In genomic region chr3:196275126-196275525, GRCh38 we compare ENCODE assay signal across 13 cellular contexts. TPM values are rescaled to one million over a fixed set of nuclear protein-coding genes. Genes with fewer than 3 reads are reported as not detected.
DNase-seq lines count a peak whose midpoint lies in the region; ATAC-seq, FAIRE-seq and TF ChIP-seq lines count a peak whose summit lies in the region.
"Had no signal": no experiment of that assay in that cellular context is flagged by ENCODE, and none has a peak within 500 bp of the region (broad histone marks: within the 10 kb centered on the region; RNA-seq: fewer than 3 reads in every experiment).

No MANE protein-coding gene starts in this region.

- peak overlapping the region; percentile 36 for H3K4me3 ChIP-seq in CD8-positive, alpha-beta memory T cell (ENCODE audit: low read length)
- no peak overlapping the region for H3K4me3 ChIP-seq in keratinocyte (ENCODE audit: control insufficient read depth in 2 of 3, extremely low read depth in 1 of 3, insufficient read depth in 2 of 3, low read depth in 1 of 3, low read length in 3 of 3)
- no peak overlapping the region for H3K4me3 ChIP-seq in uterus
- H3K4me3 ChIP-seq: BLaER1 had no signal

- H3K27ac ChIP-seq in CD8-positive, alpha-beta memory T cell (ENCODE audit: low read depth, low read length): peak overlapping the region; percentile 57
- H3K27ac ChIP-seq in keratinocyte (ENCODE audit: control insufficient read depth, insufficient read depth, low read length): peak overlapping the region; percentile 29
- H3K27ac ChIP-seq in uterus: no peak overlapping the region
- H3K27ac ChIP-seq: BLaER1 had no signal

- no peaks in the 10 kb centered on the region for H3K27me3 Mint-ChIP-seq in CD8-positive, alpha-beta memory T cell

- H4K20me1 ChIP-seq in keratinocyte (ENCODE audit: control insufficient read depth, extremely low read depth, insufficient read depth, low read length): no peaks in the 10 kb centered on the region
- H4K20me1 ChIP-seq: BLaER1 had no signal

- ATAC-seq in HG03139 (IDR thresholded peaks at IDR 0.05; ENCODE audit: unreplicated experiment): peak; percentile 17
- ATAC-seq in activated naive CD4-positive, alpha-beta T cell treated with anti-CD3 and anti-CD28 coated beads, Interleukin-2, amount 50 U/mL, for 72 hours: no peak
- no peak for ATAC-seq in HG03175 (IDR thresholded peaks at IDR 0.05; ENCODE audit: unreplicated experiment)
- ATAC-seq in HG03280 (IDR thresholded peaks at IDR 0.05; ENCODE audit: unreplicated experiment): no peak
- ATAC-seq in GM19023 (IDR thresholded peaks at IDR 0.05; ENCODE audit: unreplicated experiment): no peak

- peak overlapping the region; percentile 88 to 99 (median 94) for H3K27ac Mint-ChIP-seq in CD8-positive, alpha-beta memory T cell
- peak overlapping the region; percentile 94 to 98 for H3K27ac Mint-ChIP-seq in activated naive CD4-positive, alpha-beta T cell treated with anti-CD3 and anti-CD28 coated beads, Interleukin-2, amount 50 U/mL, for 72 hours

- TF ChIP-seq CTCF in keratinocyte (optimal IDR thresholded peaks at IDR 0.05 in 1 of 3, IDR thresholded peaks at IDR 0.05 in 1 of 3, conservative IDR thresholded peaks at IDR 0.05 in 1 of 3; ENCODE audit: extremely low read depth in 1 of 3, insufficient read depth in 2 of 3, low read length in 3 of 3): no peak
- TF ChIP-seq CTCF in uterus (IDR thresholded peaks at IDR 0.05): no peak

- FAIRE-seq in keratinocyte (lab: Jason Lieb, UNC): no peak

- peak overlapping the region; percentile 52 to 93 (median 86) for H3K4me3 Mint-ChIP-seq in CD8-positive, alpha-beta memory T cell

- peaks cover 31% of the 10 kb centered on the region for H3K4me1 ChIP-seq in CD8-positive, alpha-beta memory T cell (ENCODE audit: insufficient read depth, low read length)
- peaks cover 25% of the 10 kb centered on the region for H3K4me1 ChIP-seq in keratinocyte (ENCODE audit: control insufficient read depth, extremely low read depth, insufficient read depth, low read length)
- H3K4me1 ChIP-seq in uterus: no peaks in the 10 kb centered on the region

- POLR2A ChIA-PET in CD8-positive, alpha-beta memory T cell (lab: Charles Lee): interaction anchor here (0.7 to 1.0 kb wide), 2 partner anchors 12 to 228 kb away, joined by 3 read pairs; partner anchors contain the start of gene PCYT1A

- H3K27me3 ChIP-seq in CD8-positive, alpha-beta memory T cell (ENCODE audit: insufficient read depth, low read length, poor library complexity, severe bottlenecking): no peaks in the 10 kb centered on the region
- H3K27me3 ChIP-seq in keratinocyte (ENCODE audit: control insufficient read depth, extremely low read depth, insufficient read depth, low read length): no peaks in the 10 kb centered on the region
- no peaks in the 10 kb centered on the region for H3K27me3 ChIP-seq in uterus
- H3K27me3 ChIP-seq: BLaER1 had no signal

- H2AFZ ChIP-seq in keratinocyte (ENCODE audit: control insufficient read depth, low read length): no peak overlapping the region

- dilution Hi-C loops in keratinocyte (cut with MboI; ENCODE audit: extremely low pct_ligation_motif_present, low sequenced_read_pairs): no loop called here

- H3K36me3 ChIP-seq in CD8-positive, alpha-beta memory T cell (ENCODE audit: insufficient read depth, low read length): peaks cover 4% of the 10 kb centered on the region
- H3K36me3 ChIP-seq in keratinocyte (ENCODE audit: control insufficient read depth in 2 of 2, extremely low read depth in 1 of 2, insufficient read depth in 2 of 2, low read length in 2 of 2) (peaks cover 16 to 20% of the 10 kb centered on the region in 2 experiments), uterus (no peaks in the 10 kb centered on the region)

- H3K9me3 Mint-ChIP-seq in CD8-positive, alpha-beta memory T cell: no peaks in the 10 kb centered on the region
- H3K9me3 Mint-ChIP-seq in activated naive CD4-positive, alpha-beta T cell treated with anti-CD3 and anti-CD28 coated beads, Interleukin-2, amount 50 U/mL, for 72 hours: no peaks in the 10 kb centered on the region

- peaks cover under 1 to 15% (median 8%) of the 10 kb centered on the region in 3 donors for H3K36me3 Mint-ChIP-seq in CD8-positive, alpha-beta memory T cell
- peaks cover 14 to 38% of the 10 kb centered on the region in 2 donors for H3K36me3 Mint-ChIP-seq in activated naive CD4-positive, alpha-beta T cell treated with anti-CD3 and anti-CD28 coated beads, Interleukin-2, amount 50 U/mL, for 72 hours

- H3K79me2 ChIP-seq in keratinocyte (ENCODE audit: control insufficient read depth, insufficient read depth, low read length): peaks cover 73% of the 10 kb centered on the region

- CTCF ChIA-PET in CD8-positive, alpha-beta memory T cell (lab: Charles Lee): interaction anchor here (0.5 to 2.7 kb wide), 2 partner anchors 22 to 183 kb away, joined by 3 to 8 read pairs; no protein-coding TSS in a partner anchor

- no peaks in the 10 kb centered on the region for H3K9me1 ChIP-seq in keratinocyte (ENCODE audit: control insufficient read depth, extremely low read depth, insufficient read depth, low read length)

- DNase-seq in CD8-positive, alpha-beta memory T cell: no peak
- DNase-seq in activated naive CD4-positive, alpha-beta T cell treated with anti-CD3 and anti-CD28 coated beads, Interleukin-2, amount 50 U/mL, for 72 hours (ENCODE audit: low spot score in 2 of 2): no peak
- no peak for DNase-seq in keratinocyte (ENCODE audit: low read depth, low spot score)
- DNase-seq in uterus: no peak
- DNase-seq: GF-D8, NCI-H526, occipital lobe had no signal

- H3K9me3 ChIP-seq in CD8-positive, alpha-beta memory T cell (ENCODE audit: low read length): no peaks in the 10 kb centered on the region
- no peaks in the 10 kb centered on the region for H3K9me3 ChIP-seq in keratinocyte (ENCODE audit: control insufficient read depth, low read depth, low read length)
- no peaks in the 10 kb centered on the region for H3K9me3 ChIP-seq in uterus

- peak overlapping the region; percentile 72 for H3K4me2 ChIP-seq in keratinocyte (ENCODE audit: control insufficient read depth, extremely low read depth, insufficient read depth, low read depth, low read length)
- H3K4me2 ChIP-seq: BLaER1 had no signal

- intact Hi-C loops in uterus (cut with DNase I; ENCODE audit: low total_unique reads): no loop called here

- H3K4me1 Mint-ChIP-seq in CD8-positive, alpha-beta memory T cell: peaks cover 34 to 53% (median 47%) of the 10 kb centered on the region in 3 donors

- TF ChIP-seq POLR2A in uterus (IDR thresholded peaks at IDR 0.05): no peak

- no peak overlapping the region for H3K9ac ChIP-seq in keratinocyte (ENCODE audit: control insufficient read depth, extremely low read depth, insufficient read depth, low read length)
- H3K9ac ChIP-seq: BLaER1 had no signal

RNA-seq across cellular contexts. Expression of gene PCYT1A, which starts 12.4 kb away (rescaled TPM):
- 10 to 100 TPM; 60.1 to 61.0 TPM for total RNA-seq in CD8-positive, alpha-beta memory T cell
- 20.0 TPM for polyA plus RNA-seq in CD8-positive, alpha-beta memory T cell
- total RNA-seq in activated naive CD4-positive, alpha-beta T cell treated with anti-CD3 and anti-CD28 coated beads, Interleukin-2, amount 50 U/mL, for 72 hours: 10 to 100 TPM; 28.1 to 40.3 TPM
- polyA plus RNA-seq in keratinocyte: 108 to 145 TPM (median 119 TPM) in 3 replicates
- 72.9 TPM for polyA plus RNA-seq in keratinocyte (2011; ENCODE audit: low read depth)
- polyA plus RNA-seq in keratinocyte (2011; cell fraction: cytosol; rRNA removed): 101 and 126 TPM in 2 replicates
- 233 and 241 TPM in 2 replicates for polyA plus RNA-seq in keratinocyte (2011; cell fraction: nucleus; rRNA removed)
- 60.2 and 92.5 TPM in 2 replicates for polyA plus RNA-seq in keratinocyte (2012; ENCODE audit: low replicate concordance)
- 216 to 407 TPM (median 290 TPM) in 3 replicates for polyA minus RNA-seq in keratinocyte
- 141 TPM for polyA minus RNA-seq in keratinocyte (2011; cell fraction: cytosol; rRNA and poly(A)+ RNA removed)
- polyA minus RNA-seq in keratinocyte (2011; cell fraction: nucleus; rRNA and poly(A)+ RNA removed): 208 and 271 TPM in 2 replicates
- 100 to 1,000 TPM in 1 of 4 donors, 10 to 100 TPM in 3; 36.5 to 275 (median 56.0) TPM for total RNA-seq in uterus

RNA-seq across cellular contexts. Expression of gene DYNLT2B, which starts 42.9 kb away (rescaled TPM):
- 10 to 100 TPM in 1 of 2 experiments, 1 to 10 TPM in 1; 8.6 to 10.7 TPM for total RNA-seq in CD8-positive, alpha-beta memory T cell
- 10.9 TPM for polyA plus RNA-seq in CD8-positive, alpha-beta memory T cell
- 10 to 100 TPM in 1 of 2 donors, 1 to 10 TPM in 1; 7.4 to 13.1 TPM for total RNA-seq in activated naive CD4-positive, alpha-beta T cell treated with anti-CD3 and anti-CD28 coated beads, Interleukin-2, amount 50 U/mL, for 72 hours
- polyA plus RNA-seq in keratinocyte: 24.5 to 40.0 TPM (median 31.1 TPM) in 3 replicates
- 31.4 TPM for polyA plus RNA-seq in keratinocyte (2011; ENCODE audit: low read depth)
- 29.7 and 35.9 TPM in 2 replicates for polyA plus RNA-seq in keratinocyte (2011; cell fraction: cytosol; rRNA removed)
- 16.5 and 18.7 TPM in 2 replicates for polyA plus RNA-seq in keratinocyte (2011; cell fraction: nucleus; rRNA removed)
- polyA plus RNA-seq in keratinocyte (2012; ENCODE audit: low replicate concordance): 33.9 and 43.1 TPM in 2 replicates
- polyA minus RNA-seq in keratinocyte: 1.9 to 4.8 TPM (median 3.3 TPM) in 3 replicates
- polyA minus RNA-seq in keratinocyte (2011; cell fraction: cytosol; rRNA and poly(A)+ RNA removed): 10.6 TPM
- 3.7 and 6.6 TPM in 2 replicates for polyA minus RNA-seq in keratinocyte (2011; cell fraction: nucleus; rRNA and poly(A)+ RNA removed)
- 10 to 100 TPM in 1 of 4 donors, 1 to 10 TPM in 2, not detected in 1; 1.3 to 12.0 (median 7.3) TPM for total RNA-seq in uterus

RNA-seq across cellular contexts. Expression of gene SLC51A, which starts 58.8 kb away (rescaled TPM):
- total RNA-seq in CD8-positive, alpha-beta memory T cell: not detected
- 1.1 TPM for polyA plus RNA-seq in CD8-positive, alpha-beta memory T cell
- not detected for total RNA-seq in activated naive CD4-positive, alpha-beta T cell treated with anti-CD3 and anti-CD28 coated beads, Interleukin-2, amount 50 U/mL, for 72 hours
- polyA plus RNA-seq in keratinocyte: not detected in 3 replicates
- polyA plus RNA-seq in keratinocyte (2011; ENCODE audit: low read depth): not detected
- not detected in 2 replicates for polyA plus RNA-seq in keratinocyte (2011; cell fraction: cytosol; rRNA removed)
- not detected in 2 replicates for polyA plus RNA-seq in keratinocyte (2011; cell fraction: nucleus; rRNA removed)
- polyA plus RNA-seq in keratinocyte (2012; ENCODE audit: low replicate concordance): 4.2 and 7.6 TPM in 2 replicates
- polyA minus RNA-seq in keratinocyte: not detected in 3 replicates
- not detected for polyA minus RNA-seq in keratinocyte (2011; cell fraction: cytosol; rRNA and poly(A)+ RNA removed)
- not detected in 2 replicates for polyA minus RNA-seq in keratinocyte (2011; cell fraction: nucleus; rRNA and poly(A)+ RNA removed)
- total RNA-seq in uterus: under 1 TPM in 1 of 4 donors, not detected in 3; 0.48 TPM
- total RNA-seq: lower leg skin, occipital lobe had no signal

Comparison
In these comparisons a context has a peak if more than half of its experiments do, and no peak if none do; other contexts are left out.
1. H3K27ac ChIP-seq: peak in CD8-positive, alpha-beta memory T cell (single experiment) and keratinocyte (single experiment); none in uterus (0 of 2).